Comparison of ENCODE assay signal across 1 cellular context in genomic region chr12:89020121-89020480, GRCh38.
TF ChIP-seq lines count a peak whose summit lies in the region.

No MANE protein-coding gene starts in this region.

TF ChIP-seq in WTC11, 78 proteins besides CTCF, POLR2A, EP300 and RAD21 (continued from another document):
- TF ChIP-seq ARID4B (CRISPR knock-in tag; IDR thresholded peaks at IDR 0.05; ENCODE audit: borderline replicate concordance) (no peak), MXD4 (CRISPR knock-in tag; IDR thresholded peaks at IDR 0.05; ENCODE audit: borderline replicate concordance) (no peak), IRF2 (CRISPR knock-in tag; IDR thresholded peaks at IDR 0.05; ENCODE audit: borderline replicate concordance, low read depth) (no peak), FOXK1 (CRISPR knock-in tag; IDR thresholded peaks at IDR 0.05) (no peak), ZBTB21 (CRISPR knock-in tag; IDR thresholded peaks at IDR 0.05; ENCODE audit: borderline replicate concordance) (no peak)
- TF ChIP-seq, protein P1, sequence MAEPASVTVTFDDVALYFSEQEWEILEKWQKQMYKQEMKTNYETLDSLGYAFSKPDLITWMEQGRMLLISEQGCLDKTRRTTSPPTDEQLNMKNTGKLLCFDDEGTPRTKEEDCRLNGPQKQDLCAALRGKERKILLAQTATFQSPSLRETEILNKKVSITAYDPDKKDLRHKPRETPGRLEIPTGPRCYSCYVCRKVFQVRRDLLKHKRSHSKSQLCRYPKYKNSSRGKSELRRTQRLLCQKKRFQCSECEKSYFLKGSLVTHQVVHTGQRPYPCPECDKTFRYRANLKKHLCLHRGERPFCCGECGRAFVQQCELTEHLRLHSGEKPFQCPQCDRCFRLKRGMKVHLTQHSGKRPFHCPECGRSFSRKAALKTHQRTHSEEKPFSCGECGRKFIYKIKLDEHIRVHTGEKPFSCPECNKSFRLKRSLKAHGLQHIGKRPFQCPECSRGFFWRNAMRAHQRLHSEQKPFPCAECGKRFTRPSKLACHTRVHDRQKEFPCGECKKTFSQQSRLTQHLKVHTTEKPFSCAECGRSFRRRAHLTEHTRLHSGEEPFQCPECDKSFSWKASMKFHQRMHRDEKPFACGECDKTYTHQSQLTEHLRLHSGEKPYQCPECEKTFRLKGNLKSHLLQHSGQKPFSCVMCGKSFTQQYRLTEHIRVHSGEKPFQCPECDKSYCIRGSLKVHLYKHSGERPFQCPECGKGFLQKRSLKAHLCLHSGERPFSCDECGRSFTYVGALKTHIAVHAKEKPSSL (CRISPR knock-in tag; conservative IDR thresholded peaks at IDR 0.05): no peak
